ENCODE assay signal across 9 cellular contexts in the genomic region with DNA sequence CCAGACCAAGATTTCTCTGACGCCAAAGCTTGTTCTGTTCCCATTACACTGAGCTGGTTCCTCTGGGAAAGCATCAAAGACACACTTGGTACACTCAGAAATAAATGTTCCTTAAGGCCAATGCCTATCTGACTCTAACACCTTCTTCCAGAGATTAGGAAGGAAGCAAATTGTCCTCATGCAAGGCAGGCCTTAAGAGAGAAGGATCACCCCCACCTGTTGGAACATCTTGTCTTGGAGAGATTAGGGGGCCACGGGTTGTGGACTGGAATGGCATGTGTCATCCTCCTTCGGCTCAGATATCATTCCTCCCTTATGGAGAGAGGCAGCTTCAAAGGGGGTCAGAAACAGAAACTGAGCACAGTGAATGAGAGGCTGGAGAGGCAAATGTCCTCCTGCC.
DNase-seq lines count a peak whose midpoint lies in the region; ATAC-seq and TF ChIP-seq lines count a peak whose summit lies in the region.
"Had no signal": no experiment of that assay in that cellular context is flagged by ENCODE, and none has a peak within 500 bp of the region (broad histone marks: within the 10 kb centered on the region; RNA-seq: fewer than 3 reads in every experiment).

No MANE protein-coding gene starts in this region.

- WGBS in mesendoderm (ENCODE audit: extremely low coverage, insufficient coverage, low lambda C conversion rate), result no CpG with 5 or more reads among the region's 3 CpGs

- no peak overlapping the region for H3K4ac ChIP-seq in mesendoderm (ENCODE audit: low read depth, low read length)

- peak overlapping the region; percentile 99 for H3K27ac Mint-ChIP-seq in activated naive CD4-positive, alpha-beta T cell treated with anti-CD3 and anti-CD28 coated beads, Interleukin-2, amount 50 U/mL, for 24 hours
- H3K27ac Mint-ChIP-seq in activated T-helper 2 cell treated with anti-CD3 and anti-CD28 coated beads, Interferon-gamma antibody, Interleukin-2, Interleukin-4, amounts not matched to agents 10 μg/mL and 5 μg/mL and 100 μg/mL, durations not matched to agents 14 hours and 24 hours and 36 hours, result peak overlapping the region; percentile 90

- H3K4me3 Mint-ChIP-seq in activated naive CD4-positive, alpha-beta T cell treated with anti-CD3 and anti-CD28 coated beads, Interleukin-2, amount 50 U/mL, for 24 hours, result peak overlapping the region; percentile 75
- peak overlapping the region; percentile 60 for H3K4me3 Mint-ChIP-seq in activated T-helper 2 cell treated with anti-CD3 and anti-CD28 coated beads, Interferon-gamma antibody, Interleukin-2, Interleukin-4, amounts not matched to agents 10 μg/mL and 5 μg/mL and 100 μg/mL, durations not matched to agents 14 hours and 24 hours and 36 hours (ENCODE audit: low read depth)
- H3K4me3 Mint-ChIP-seq: neural crest cell had no signal

- no peak for DNase-seq in activated naive CD4-positive, alpha-beta T cell treated with anti-CD3 and anti-CD28 coated beads, Interleukin-2, amount 50 U/mL, for 16 hours
- no peak for DNase-seq in activated T-helper 2 cell treated with anti-CD3 and anti-CD28 coated beads, Interferon-gamma antibody, Interleukin-2, Interleukin-4, amounts not matched to agents 10 μg/mL and 5 μg/mL and 100 μg/mL, durations not matched to agents 14 hours and 24 hours and 36 hours (ENCODE audit: low spot score)
- DNase-seq in mesendoderm (peak; percentile 31), RWPE1 (ENCODE audit: low spot score) (no peak), DMS53 (lab: John Stamatoyannopoulos, UW) (no peak), mucosa of descending colon (no peak)
- DNase-seq in stimulated activated CD8-positive, alpha-beta memory T cell treated with anti-CD3 and anti-CD28 coated beads, Interleukin-4, amount 100 ng/mL, for 48 hours, result no peak

- no peak overlapping the region for H2AK5ac ChIP-seq in mesendoderm (ENCODE audit: low read length)

- H3K79me2 ChIP-seq in mesendoderm (ENCODE audit: control insufficient read depth, insufficient read depth, low read length), result no peaks in the 10 kb centered on the region

- H3K27me3 Mint-ChIP-seq in activated naive CD4-positive, alpha-beta T cell treated with anti-CD3 and anti-CD28 coated beads, Interleukin-2, amount 50 U/mL, for 24 hours, result no peaks in the 10 kb centered on the region
- H3K27me3 Mint-ChIP-seq in activated T-helper 2 cell treated with anti-CD3 and anti-CD28 coated beads, Interferon-gamma antibody, Interleukin-2, Interleukin-4, amounts not matched to agents 10 μg/mL and 5 μg/mL and 100 μg/mL, durations not matched to agents 14 hours and 24 hours and 36 hours (ENCODE audit: low read depth), result no peaks in the 10 kb centered on the region

- H3K4me3 ChIP-seq in mesendoderm (ENCODE audit: low read length) (no peak overlapping the region), mucosa of descending colon (no peak overlapping the region)

- no peaks in the 10 kb centered on the region for H3K4me1 ChIP-seq in mesendoderm (ENCODE audit: control insufficient read depth, low read depth, low read length)
- peaks cover 16% of the 10 kb centered on the region for H3K4me1 ChIP-seq in mucosa of descending colon (ENCODE audit: low read depth)

- H3K27ac ChIP-seq in mesendoderm (ENCODE audit: low read depth, low read length) (no peak overlapping the region), RWPE1 (no peak overlapping the region)

- no peak overlapping the region for H4K5ac ChIP-seq in mesendoderm (ENCODE audit: low read length)

- H3K56ac ChIP-seq in mesendoderm (ENCODE audit: low read length), result no peak overlapping the region

- no peaks in the 10 kb centered on the region for H3K79me1 ChIP-seq in mesendoderm (ENCODE audit: low read length)

- TF ChIP-seq CTCF in RWPE1 (conservative IDR thresholded peaks at IDR 0.05; ENCODE audit: low read depth) (no peak), mucosa of descending colon (IDR thresholded peaks at IDR 0.05) (no peak)

- no peak overlapping the region for H3K9ac ChIP-seq in mesendoderm (ENCODE audit: low read length)

- ATAC-seq in mucosa of descending colon, result no peak

- no peak overlapping the region for H3K4me2 ChIP-seq in mesendoderm (ENCODE audit: low read length)

- POLR2A ChIA-PET in RWPE1 (lab: Yijun Ruan, JAX; ENCODE audit: low non-redundant PET), result no interaction called here

- H2BK5ac ChIP-seq in mesendoderm (ENCODE audit: low read length), result no peak overlapping the region

- H4K8ac ChIP-seq in mesendoderm (ENCODE audit: low read depth, low read length), result no peak overlapping the region

- no peak overlapping the region for H2BK120ac ChIP-seq in mesendoderm (ENCODE audit: low read depth, low read length)

- CTCF ChIA-PET in RWPE1 (lab: Yijun Ruan, JAX), result no interaction called here

- no peaks in the 10 kb centered on the region for H3K9me3 ChIP-seq in mucosa of descending colon

- no peak overlapping the region for H2BK15ac ChIP-seq in mesendoderm (replicated peaks; ENCODE audit: low read depth)

- H3K18ac ChIP-seq in mesendoderm (ENCODE audit: low read length), result no peak overlapping the region

- H3K27me3 ChIP-seq in mesendoderm (ENCODE audit: insufficient read depth, low read length, poor library complexity), result no peaks in the 10 kb centered on the region

- intact Hi-C loops in activated T-helper 2 cell treated with anti-CD3 and anti-CD28 coated beads, Interferon-gamma antibody, Interleukin-2, Interleukin-4, amounts not matched to agents 10 μg/mL and 5 μg/mL and 100 μg/mL, durations not matched to agents 14 hours and 24 hours and 36 hours (cut with micrococcal nuclease), result loop anchor here (1.0 kb wide), 2 partner anchors 84 to 98 kb away; no protein-coding TSS in a partner anchor
- intact Hi-C loops in mucosa of descending colon (cut with DNase I, micrococcal nuclease), result no loop called here

- peaks cover 98% of the 10 kb centered on the region for H3K4me1 Mint-ChIP-seq in activated naive CD4-positive, alpha-beta T cell treated with anti-CD3 and anti-CD28 coated beads, Interleukin-2, amount 50 U/mL, for 24 hours
- H3K4me1 Mint-ChIP-seq in activated T-helper 2 cell treated with anti-CD3 and anti-CD28 coated beads, Interferon-gamma antibody, Interleukin-2, Interleukin-4, amounts not matched to agents 10 μg/mL and 5 μg/mL and 100 μg/mL, durations not matched to agents 14 hours and 24 hours and 36 hours (ENCODE audit: low read depth), result peaks cover 94% of the 10 kb centered on the region

- H3K9me3 Mint-ChIP-seq in activated naive CD4-positive, alpha-beta T cell treated with anti-CD3 and anti-CD28 coated beads, Interleukin-2, amount 50 U/mL, for 24 hours, result no peaks in the 10 kb centered on the region
- H3K9me3 Mint-ChIP-seq in activated T-helper 2 cell treated with anti-CD3 and anti-CD28 coated beads, Interferon-gamma antibody, Interleukin-2, Interleukin-4, amounts not matched to agents 10 μg/mL and 5 μg/mL and 100 μg/mL, durations not matched to agents 14 hours and 24 hours and 36 hours, result no peaks in the 10 kb centered on the region
- H3K9me3 Mint-ChIP-seq: neural crest cell had no signal

- no peak overlapping the region for H3K23ac ChIP-seq in mesendoderm (ENCODE audit: low read length)

- peaks cover 3% of the 10 kb centered on the region for H3K36me3 Mint-ChIP-seq in activated naive CD4-positive, alpha-beta T cell treated with anti-CD3 and anti-CD28 coated beads, Interleukin-2, amount 50 U/mL, for 24 hours
- peaks cover 27% of the 10 kb centered on the region for H3K36me3 Mint-ChIP-seq in activated T-helper 2 cell treated with anti-CD3 and anti-CD28 coated beads, Interferon-gamma antibody, Interleukin-2, Interleukin-4, amounts not matched to agents 10 μg/mL and 5 μg/mL and 100 μg/mL, durations not matched to agents 14 hours and 24 hours and 36 hours (ENCODE audit: low read depth)

- H3K36me3 ChIP-seq in mesendoderm (ENCODE audit: control insufficient read depth, insufficient read depth, low read length) (no peaks in the 10 kb centered on the region), mucosa of descending colon (ENCODE audit: low read depth) (no peaks in the 10 kb centered on the region)
